Comparison of ENCODE assay signal across 15 cellular contexts in the genomic region with DNA sequence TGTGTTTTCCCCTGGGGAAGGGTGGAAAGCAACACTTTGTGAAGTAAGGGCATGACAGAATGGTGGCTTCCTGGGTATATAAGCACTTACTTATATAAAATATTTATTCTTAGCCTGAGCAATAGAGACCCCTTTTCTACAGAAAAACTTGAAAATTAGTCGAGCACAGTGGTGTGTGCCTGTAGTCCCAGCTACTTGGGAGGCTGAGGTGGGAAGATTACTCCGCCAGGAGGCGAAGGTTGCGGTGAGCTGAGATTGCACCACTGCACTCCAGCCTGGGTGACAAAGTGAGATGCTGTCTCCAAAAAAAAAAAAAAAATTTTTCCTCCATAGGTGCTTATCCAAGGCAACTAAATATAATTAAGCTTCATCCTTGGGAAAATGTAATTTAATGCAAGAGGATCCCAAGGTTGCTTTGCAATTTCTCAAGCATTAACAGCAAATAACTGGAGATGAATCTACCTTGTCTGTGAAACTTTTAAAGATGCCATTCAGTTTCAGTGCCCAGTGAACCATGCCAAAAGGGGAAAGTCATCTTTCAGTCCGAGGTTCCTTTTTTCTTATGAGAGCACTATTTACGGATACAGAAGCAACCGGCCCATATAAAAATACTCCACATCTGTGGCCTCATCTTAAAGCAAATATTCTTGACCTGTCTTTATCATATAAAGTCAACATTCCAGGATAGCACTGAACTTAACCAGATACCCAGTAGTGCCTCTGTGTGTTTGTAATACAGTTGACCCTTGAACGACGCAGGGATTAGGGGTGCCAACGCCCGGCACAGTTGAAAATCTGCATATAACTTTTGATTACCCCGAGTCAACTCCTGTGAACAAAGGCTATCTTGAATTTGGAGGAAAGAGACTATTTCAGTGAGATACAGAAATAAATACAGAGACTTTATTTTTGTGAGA.
DNase-seq lines count a peak whose midpoint lies in the region; ATAC-seq and TF ChIP-seq lines count a peak whose summit lies in the region.
"Had no signal": no experiment of that assay in that cellular context is flagged by ENCODE, and none has a peak within 500 bp of the region (broad histone marks: within the 10 kb centered on the region; RNA-seq: fewer than 3 reads in every experiment).

No MANE protein-coding gene starts in this region.

- H3K9me3 Mint-ChIP-seq in activated naive CD4-positive, alpha-beta T cell treated with anti-CD3 and anti-CD28 coated beads, Interleukin-2, amount 50 U/mL, for 24 hours = no peaks in the 10 kb centered on the region
- H3K9me3 Mint-ChIP-seq in activated naive CD4-positive, alpha-beta T cell treated with anti-CD3 and anti-CD28 coated beads for 36 hours = no peaks in the 10 kb centered on the region
- H3K9me3 Mint-ChIP-seq in stimulated activated memory B cell treated with anti-CD40 and anti-IgM and Interleukin-4, amounts not matched to agents 10 μg/mL and 1 μg/mL and 100 μg/mL, for 72 hours = no peaks in the 10 kb centered on the region
- no peaks in the 10 kb centered on the region for H3K9me3 Mint-ChIP-seq in CD8-positive, alpha-beta memory T cell
- H3K9me3 Mint-ChIP-seq: immature natural killer cell had no signal

- H3K27me3 Mint-ChIP-seq in activated naive CD4-positive, alpha-beta T cell treated with anti-CD3 and anti-CD28 coated beads, Interleukin-2, amount 50 U/mL, for 24 hours = no peaks in the 10 kb centered on the region
- H3K27me3 Mint-ChIP-seq in activated naive CD4-positive, alpha-beta T cell treated with anti-CD3 and anti-CD28 coated beads for 36 hours (ENCODE audit: low read depth) = no peaks in the 10 kb centered on the region
- H3K27me3 Mint-ChIP-seq in stimulated activated memory B cell treated with anti-CD40 and anti-IgM and Interleukin-4, amounts not matched to agents 10 μg/mL and 1 μg/mL and 100 μg/mL, for 72 hours = no peaks in the 10 kb centered on the region
- no peaks in the 10 kb centered on the region for H3K27me3 Mint-ChIP-seq in CD8-positive, alpha-beta memory T cell

- intact Hi-C loops in activated naive CD4-positive, alpha-beta T cell treated with anti-CD3 and anti-CD28 coated beads for 36 hours (cut with micrococcal nuclease) = no loop called here

- H3K36me3 ChIP-seq in HUES6 (ENCODE audit: control insufficient read depth, insufficient read depth, low read length) = peaks cover 8% of the 10 kb centered on the region
- no peaks in the 10 kb centered on the region for H3K36me3 ChIP-seq in CD8-positive, alpha-beta memory T cell (ENCODE audit: insufficient read depth, low read length)
- H3K36me3 ChIP-seq: SJSA1 had no signal

- H3K4me1 ChIP-seq in HUES6 (ENCODE audit: control insufficient read depth, insufficient read depth, low read length) (peaks cover 21% of the 10 kb centered on the region), foreskin keratinocyte (peaks cover 33% of the 10 kb centered on the region)
- no peaks in the 10 kb centered on the region for H3K4me1 ChIP-seq in CD8-positive, alpha-beta memory T cell (ENCODE audit: insufficient read depth, low read length)
- H3K4me1 ChIP-seq: upper lobe of right lung had no signal

- no peak for DNase-seq in activated naive CD4-positive, alpha-beta T cell treated with anti-CD3 and anti-CD28 coated beads for 36 hours
- DNase-seq in foreskin keratinocyte = no peak
- DNase-seq in CD8-positive, alpha-beta memory T cell = no peak
- no peak for DNase-seq in NCI-H345 treated with DMSO at 0.1 percent for 48 hours (lab: John Stamatoyannopoulos, UW; ENCODE audit: unreplicated experiment)
- no peak for DNase-seq in stimulated activated CD4-positive, alpha-beta T cell treated with anti-CD3 and anti-CD28 coated beads, Interleukin-2, amount 100 ng/mL, for 48 hours
- DNase-seq: caudate nucleus, immature natural killer cell, NCI-H1417 treated with DMSO at 0.1 percent for 48 hours, NCI-H69, upper lobe of right lung had no signal

- H3K27ac Mint-ChIP-seq in activated naive CD4-positive, alpha-beta T cell treated with anti-CD3 and anti-CD28 coated beads, Interleukin-2, amount 50 U/mL, for 24 hours = peak overlapping the region; percentile 3
- no peak overlapping the region for H3K27ac Mint-ChIP-seq in activated naive CD4-positive, alpha-beta T cell treated with anti-CD3 and anti-CD28 coated beads for 36 hours
- peak overlapping the region; percentile 79 for H3K27ac Mint-ChIP-seq in stimulated activated memory B cell treated with anti-CD40 and anti-IgM and Interleukin-4, amounts not matched to agents 10 μg/mL and 1 μg/mL and 100 μg/mL, for 72 hours
- peak overlapping the region in 3 of 8 donors; percentile 23 to 57 (median 26) for H3K27ac Mint-ChIP-seq in CD8-positive, alpha-beta memory T cell

- POLR2A ChIA-PET in CD8-positive, alpha-beta memory T cell (lab: Charles Lee) = no interaction called here

- peaks cover 6% of the 10 kb centered on the region; the same call in 1 of the 2 replicates for H3K9me3 ChIP-seq in HUES6 (ENCODE audit: control insufficient read depth, insufficient read depth, low read depth, low read length)
- H3K9me3 ChIP-seq in CD8-positive, alpha-beta memory T cell (ENCODE audit: low read length) = no peaks in the 10 kb centered on the region
- H3K9me3 ChIP-seq: A549, SJSA1, upper lobe of right lung had no signal

- H3K4me1 Mint-ChIP-seq in activated naive CD4-positive, alpha-beta T cell treated with anti-CD3 and anti-CD28 coated beads, Interleukin-2, amount 50 U/mL, for 24 hours = peaks cover 9% of the 10 kb centered on the region
- H3K4me1 Mint-ChIP-seq in activated naive CD4-positive, alpha-beta T cell treated with anti-CD3 and anti-CD28 coated beads for 36 hours (ENCODE audit: low read depth) = peaks cover 17% of the 10 kb centered on the region
- peaks cover 32% of the 10 kb centered on the region for H3K4me1 Mint-ChIP-seq in stimulated activated memory B cell treated with anti-CD40 and anti-IgM and Interleukin-4, amounts not matched to agents 10 μg/mL and 1 μg/mL and 100 μg/mL, for 72 hours
- H3K4me1 Mint-ChIP-seq in CD8-positive, alpha-beta memory T cell = no peaks in the 10 kb centered on the region
- H3K4me1 Mint-ChIP-seq: immature natural killer cell had no signal

- H3K27ac ChIP-seq in HUES6 (ENCODE audit: low read depth, low read length) (peak overlapping the region; percentile 85; the same call in 1 of the 2 replicates), foreskin keratinocyte (peak overlapping the region; percentile 99)
- no peak overlapping the region for H3K27ac ChIP-seq in CD8-positive, alpha-beta memory T cell (ENCODE audit: low read depth, low read length)
- H3K27ac ChIP-seq: A549, SJSA1, upper lobe of right lung had no signal

- TF ChIP-seq CTCF in foreskin keratinocyte (conservative IDR thresholded peaks at IDR 0.05) = no peak

- H3K4me3 Mint-ChIP-seq in activated naive CD4-positive, alpha-beta T cell treated with anti-CD3 and anti-CD28 coated beads, Interleukin-2, amount 50 U/mL, for 24 hours = no peak overlapping the region
- no peak overlapping the region for H3K4me3 Mint-ChIP-seq in activated naive CD4-positive, alpha-beta T cell treated with anti-CD3 and anti-CD28 coated beads for 36 hours
- H3K4me3 Mint-ChIP-seq in stimulated activated memory B cell treated with anti-CD40 and anti-IgM and Interleukin-4, amounts not matched to agents 10 μg/mL and 1 μg/mL and 100 μg/mL, for 72 hours = no peak overlapping the region
- no peak overlapping the region for H3K4me3 Mint-ChIP-seq in CD8-positive, alpha-beta memory T cell
- H3K4me3 Mint-ChIP-seq: immature natural killer cell had no signal

- no peak for ATAC-seq in foreskin keratinocyte
- peak; percentile 87 for ATAC-seq in stimulated activated memory B cell treated with anti-CD40 and anti-IgM and Interleukin-4, amounts not matched to agents 10 μg/mL and 1 μg/mL and 100 μg/mL, for 72 hours
- ATAC-seq: A549, upper lobe of right lung had no signal

- H3K4me3 ChIP-seq in HUES6 (ENCODE audit: low read depth, low read length) = no peak overlapping the region
- H3K4me3 ChIP-seq in CD8-positive, alpha-beta memory T cell (ENCODE audit: low read length) = no peak overlapping the region
- H3K4me3 ChIP-seq: A549, SJSA1, upper lobe of right lung had no signal

- H3K27me3 ChIP-seq in HUES6 (ENCODE audit: control insufficient read depth, insufficient read depth, low read length) = no peaks in the 10 kb centered on the region
- H3K27me3 ChIP-seq in foreskin keratinocyte = no peaks in the 10 kb centered on the region
- no peaks in the 10 kb centered on the region for H3K27me3 ChIP-seq in CD8-positive, alpha-beta memory T cell (ENCODE audit: insufficient read depth, low read length, poor library complexity, severe bottlenecking)
- H3K27me3 ChIP-seq: SJSA1, upper lobe of right lung had no signal

- no peak overlapping the region for H3K9ac ChIP-seq in HUES6 (ENCODE audit: low read length)

- H3K36me3 Mint-ChIP-seq in activated naive CD4-positive, alpha-beta T cell treated with anti-CD3 and anti-CD28 coated beads, Interleukin-2, amount 50 U/mL, for 24 hours = no peaks in the 10 kb centered on the region
- H3K36me3 Mint-ChIP-seq in activated naive CD4-positive, alpha-beta T cell treated with anti-CD3 and anti-CD28 coated beads for 36 hours (ENCODE audit: low read depth) = peaks cover 2% of the 10 kb centered on the region
- H3K36me3 Mint-ChIP-seq in stimulated activated memory B cell treated with anti-CD40 and anti-IgM and Interleukin-4, amounts not matched to agents 10 μg/mL and 1 μg/mL and 100 μg/mL, for 72 hours = peaks cover 12% of the 10 kb centered on the region
- peaks cover 0 to 59% (median 2%) of the 10 kb centered on the region in 3 donors for H3K36me3 Mint-ChIP-seq in CD8-positive, alpha-beta memory T cell

- CTCF ChIA-PET in activated naive CD4-positive, alpha-beta T cell treated with anti-CD3 and anti-CD28 coated beads for 36 hours (lab: Charles Lee) = interaction anchor here (0.7 to 2.4 kb wide), 2 partner anchors 541 to 636 kb away, joined by 3 to 9 read pairs; no protein-coding TSS in a partner anchor
- CTCF ChIA-PET in CD8-positive, alpha-beta memory T cell (lab: Charles Lee) = interaction anchor here (1.0 kb wide), 1 partner anchor 1298 kb away, joined by 3 read pairs; no protein-coding TSS in a partner anchor
